Comparison of ENCODE assay signal across 8 cellular contexts in genomic region chr19:14432817-14433453, GRCh38.
DNase-seq lines count a peak whose midpoint lies in the region; TF ChIP-seq lines count a peak whose summit lies in the region.

TSS of gene PKN1 (plus strand) at chr19:14433306. CDS start at chr19:14433522, 216 bp downstream.

- DNase-seq in GM13977 (ENCODE audit: low spot score) = peak; percentile 87
- DNase-seq in Kasumi-1 (lab: John Stamatoyannopoulos, UW) = peak; percentile 29 to 34
- peak; percentile 66 for DNase-seq in UCSD-AML1 (lab: John Stamatoyannopoulos, UW; ENCODE audit: unreplicated experiment)
- no peak for DNase-seq in choroid plexus epithelial cell (ENCODE audit: low read depth)
- peak; percentile 87 for DNase-seq in left kidney (ENCODE audit: low read depth, low spot score)
- DNase-seq in stimulated activated CD4-positive, alpha-beta T cell treated with anti-CD3 and anti-CD28 coated beads, Interleukin-2, amount 100 ng/mL, for 24 hours = peak; percentile 67 to 71
- DNase-seq in HPDE6-E6E7 (ENCODE audit: extremely low spot score) = no peak

- peak within 1 kb of the TSS; percentile 79 for H3K27ac ChIP-seq in 22Rv1

- no peak for TF ChIP-seq CTCF in 22Rv1 (IDR thresholded peaks at IDR 0.05)
- no peak for TF ChIP-seq CTCF in GM13977 (IDR thresholded peaks at IDR 0.05; ENCODE audit: extremely low read depth, insufficient read depth, missing control alignments)
- TF ChIP-seq CTCF in choroid plexus epithelial cell (conservative IDR thresholded peaks at IDR 0.05; ENCODE audit: low read depth, low read length) = no peak

- in situ Hi-C loops in GM13977 (cut with MboI; ENCODE audit: low pct_unique_long_range_greater_than_20kb, low sequenced_read_pairs, unreplicated experiment) = no loop called here

- peak within 1 kb of the TSS; percentile 70 for H3K4me3 ChIP-seq in choroid plexus epithelial cell (ENCODE audit: low read depth, low read length)

Comparison
In these comparisons a context has a peak if more than half of its experiments do, and no peak if none do; other contexts are left out.
1. DNase-seq: peak in GM13977 (single experiment), Kasumi-1 (2 of 2), UCSD-AML1 (single experiment), left kidney (single experiment) and stimulated activated CD4-positive, alpha-beta T cell treated with anti-CD3 and anti-CD28 coated beads, Interleukin-2, amount 100 ng/mL, for 24 hours (2 of 2); none in choroid plexus epithelial cell (single experiment) and HPDE6-E6E7 (single experiment).